32 cellular contexts compared by ENCODE assay signal in genomic region chr14:53041067-53041466, GRCh38.
"Had no signal": no experiment of that assay in that cellular context is flagged by ENCODE, and none has a peak within 500 bp of the region (broad histone marks: within the 10 kb centered on the region; RNA-seq: fewer than 3 reads in every experiment).

No MANE protein-coding gene starts in this region.

- H3K4me3 ChIP-seq: SJSA1 had no signal

- H3K9me3 Mint-ChIP-seq: activated naive CD4-positive, alpha-beta T cell treated with anti-CD3 and anti-CD28 coated beads for 36 hours; activated T-helper 1 cell treated with anti-CD3 and anti-CD28 coated beads, Interleukin-12 subunit alpha, Interleukin-12 subunit beta, Interleukin-2, Interleukin-4 antibody, amounts not matched to agents 30 ng/mL and 10 ng/mL and 1 ng/mL, durations not matched to agents 14 hours and 24 hours and 36 hours; central memory CD8-positive, alpha-beta T cell had no signal

- ATAC-seq: activated naive CD8-positive, alpha-beta T cell treated with anti-CD3 and anti-CD28 coated beads, Interleukin-2, amount 50 U/mL, for 24 hours; activated T-cell treated with anti-CD3 and anti-CD28 coated beads, Interleukin-2, amount 50 U/mL, for 4 hours; Panc1 had no signal

- H3K4me3 Mint-ChIP-seq: activated B cell treated with CpG ODN at 0.5 μM for 24 hours; activated CD4-positive, alpha-beta memory T cell treated with anti-CD3 and anti-CD28 coated beads for 36 hours; activated naive CD4-positive, alpha-beta T cell treated with anti-CD3 and anti-CD28 coated beads for 36 hours; activated naive CD8-positive, alpha-beta T cell; activated naive CD8-positive, alpha-beta T cell treated with anti-CD3 and anti-CD28 coated beads, Interleukin-2, amount 50 U/mL, for 24 hours; activated T-cell treated with anti-CD3 and anti-CD28 coated beads, Interleukin-2, amount 50 U/mL, for 4 hours; activated T-helper 1 cell treated with anti-CD3 and anti-CD28 coated beads, Interleukin-12 subunit alpha, Interleukin-12 subunit beta, Interleukin-2, Interleukin-4 antibody, amounts not matched to agents 30 ng/mL and 10 ng/mL and 1 ng/mL, durations not matched to agents 14 hours and 24 hours and 36 hours; brain; central memory CD8-positive, alpha-beta T cell had no signal

- H3K27ac Mint-ChIP-seq: activated B cell treated with CpG ODN at 0.5 μM for 24 hours; activated CD4-positive, alpha-beta memory T cell treated with anti-CD3 and anti-CD28 coated beads for 36 hours; activated naive CD4-positive, alpha-beta T cell treated with anti-CD3 and anti-CD28 coated beads for 36 hours; activated naive CD8-positive, alpha-beta T cell; activated naive CD8-positive, alpha-beta T cell treated with anti-CD3 and anti-CD28 coated beads, Interleukin-2, amount 50 U/mL, for 24 hours; activated T-helper 1 cell treated with anti-CD3 and anti-CD28 coated beads, Interleukin-12 subunit alpha, Interleukin-12 subunit beta, Interleukin-2, Interleukin-4 antibody, amounts not matched to agents 30 ng/mL and 10 ng/mL and 1 ng/mL, durations not matched to agents 14 hours and 24 hours and 36 hours had no signal

- H3K27ac ChIP-seq: KMS-11, SJSA1, VCaP had no signal

- DNase-seq: activated B cell treated with CpG ODN at 0.5 μM for 24 hours; activated CD4-positive, alpha-beta memory T cell treated with anti-CD3 and anti-CD28 coated beads for 36 hours; activated CD4-positive, alpha-beta T cell treated with anti-CD3 and anti-CD28 coated beads for 4 hours; activated CD4-positive, alpha-beta T cell treated with anti-CD3 and anti-CD28 coated beads, Interleukin-2, amount 50 U/mL, for 1 hour; activated CD4-positive, CD25-positive, alpha-beta regulatory T cell treated with anti-CD3 and anti-CD28 coated beads, Interleukin-2, amount 50 U/mL, for 72 hours; activated CD8-positive, alpha-beta memory T cell treated with anti-CD3 and anti-CD28 coated beads, Interleukin-2, amount 50 U/mL, for 4 hours; activated gamma-delta T cell treated with Interleukin-2 at 50 U/mL for 16 hours; activated naive CD4-positive, alpha-beta T cell treated with anti-CD3 and anti-CD28 coated beads for 36 hours; activated naive CD8-positive, alpha-beta T cell treated with anti-CD3 and anti-CD28 coated beads, Interleukin-2, amount 50 U/mL, for 24 hours; activated T-cell treated with anti-CD3 and anti-CD28 coated beads for 4 hours; activated T-cell treated with anti-CD3 and anti-CD28 coated beads, Interleukin-2, amount 50 U/mL, for 4 hours; anterior cingulate cortex; MM.1S; MV-4-11; NCI-H1092; NCI-H1436 treated with DMSO at 0.1 percent for 48 hours; NCI-H1694 treated with DMSO at 0.1 percent for 48 hours; NCI-H2029; NCI-H345; NCI-H524 treated with DMSO at 0.1 percent for 48 hours; SHP77 treated with DMSO at 0.1 percent for 48 hours; SK-N-SH; T-helper 2 cell; T-helper 9 cell had no signal

- H3K27me3 Mint-ChIP-seq: activated B cell treated with CpG ODN at 0.5 μM for 24 hours; activated CD4-positive, alpha-beta memory T cell treated with anti-CD3 and anti-CD28 coated beads for 36 hours; activated naive CD8-positive, alpha-beta T cell; activated naive CD8-positive, alpha-beta T cell treated with anti-CD3 and anti-CD28 coated beads, Interleukin-2, amount 50 U/mL, for 24 hours; brain; central memory CD8-positive, alpha-beta T cell had no signal

- H3K27me3 ChIP-seq: SJSA1 had no signal

- H3K9me3 ChIP-seq: SJSA1, SK-N-SH had no signal

- H3K4me1 Mint-ChIP-seq: activated B cell treated with CpG ODN at 0.5 μM for 24 hours; activated naive CD8-positive, alpha-beta T cell treated with anti-CD3 and anti-CD28 coated beads, Interleukin-2, amount 50 U/mL, for 24 hours; central memory CD8-positive, alpha-beta T cell had no signal
